Comparison of ENCODE assay signal across 31 cellular contexts in the genomic region with DNA sequence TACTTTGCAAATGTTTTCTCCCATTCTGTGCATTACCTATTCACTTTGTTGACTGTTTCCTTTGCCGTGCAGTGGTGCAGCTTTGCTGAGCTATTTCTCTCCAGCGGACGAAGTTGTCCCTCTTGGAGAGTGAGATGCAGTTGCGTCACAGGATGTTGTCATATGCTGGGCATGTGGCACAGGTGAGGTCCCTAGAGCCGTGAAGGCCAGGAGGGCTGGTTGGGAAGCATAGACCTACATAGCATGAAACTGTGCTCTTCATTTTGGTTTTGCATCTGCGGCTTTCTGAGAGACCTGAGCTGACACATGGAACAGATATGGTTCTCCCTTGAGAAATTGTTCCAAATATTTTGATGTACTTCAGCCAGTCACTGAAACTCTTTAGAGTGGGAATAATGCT.
"Had no signal": no experiment of that assay in that cellular context is flagged by ENCODE, and none has a peak within 500 bp of the region (broad histone marks: within the 10 kb centered on the region; RNA-seq: fewer than 3 reads in every experiment).

No MANE protein-coding gene starts in this region.

- H3K9me3 Mint-ChIP-seq: natural killer cell treated with Interleukin-12 subunit alpha and Interleukin-12 subunit beta and Interleukin-15 and Interleukin-18, amount 100 ng/mL, for 72 hours; stimulated activated effector memory CD8-positive, alpha-beta T cell treated with anti-CD3 and anti-CD28 coated beads, Interleukin-12 subunit alpha, Interleukin-12 subunit beta, amount 100 ng/mL, for 72 hours; type B pancreatic cell had no signal

- H3K4me3 ChIP-seq: ovary, psoas muscle, right lobe of liver, sigmoid colon, stomach, thoracic aorta, thyroid gland, tibial nerve, upper lobe of right lung, uterus had no signal

- H3K4me3 Mint-ChIP-seq: naive B cell; naive thymus-derived CD8-positive, alpha-beta T cell; natural killer cell treated with Interleukin-12 subunit alpha and Interleukin-12 subunit beta and Interleukin-15 and Interleukin-18, amount 100 ng/mL, for 72 hours; nephron progenitor cell; neural crest cell; stimulated activated effector memory CD8-positive, alpha-beta T cell treated with anti-CD3 and anti-CD28 coated beads, Interleukin-12 subunit alpha, Interleukin-12 subunit beta, amount 100 ng/mL, for 72 hours; stimulated activated naive B cell treated with anti-CD40 and anti-IgM and Interleukin-4, amounts not matched to agents 10 μg/mL and 1 μg/mL and 100 μg/mL, for 72 hours; stimulated activated naive CD8-positive, alpha-beta T cell treated with anti-CD3 and anti-CD28 coated beads, Interleukin-15, Interleukin-2, amounts not matched to agents 100 ng/mL and 50 ng/mL, for 24 hours; type B pancreatic cell had no signal

- H3K27ac ChIP-seq: neutrophil, ovary, parathyroid adenoma, psoas muscle, right lobe of liver, sigmoid colon, stomach, thoracic aorta, thyroid gland, tibial nerve, upper lobe of right lung, uterus had no signal

- H3K27me3 Mint-ChIP-seq: progenitor cell of endocrine pancreas; stimulated activated naive B cell treated with anti-CD40 and anti-IgM and Interleukin-4, amounts not matched to agents 10 μg/mL and 1 μg/mL and 100 μg/mL, for 72 hours; type B pancreatic cell had no signal

- DNase-seq: naive B cell; naive thymus-derived CD8-positive, alpha-beta T cell; nephron progenitor cell; nucleus accumbens; ovary; posterior cingulate gyrus; psoas muscle; right cardiac atrium; right lobe of liver; sigmoid colon; small intestine; stimulated activated CD4-positive, alpha-beta T cell treated with anti-CD3 and anti-CD28 coated beads, Interleukin-15, amount 100 ng/mL, for 24 hours; stimulated activated CD4-positive, alpha-beta T cell treated with anti-CD3 and anti-CD28 coated beads, Interleukin-2, amount 100 ng/mL, for 24 hours; stimulated activated CD4-positive, alpha-beta T cell treated with anti-CD3 and anti-CD28 coated beads, Interleukin-2, amount 100 ng/mL, for 48 hours; stimulated activated CD4-positive, alpha-beta T cell treated with anti-CD3 and anti-CD28 coated beads, Interleukin-4, amount 100 ng/mL, for 24 hours; stimulated activated naive B cell treated with anti-CD40 and anti-IgM and Interleukin-4, amounts not matched to agents 10 μg/mL and 1 μg/mL and 100 μg/mL, for 72 hours; stimulated activated naive CD4-positive, alpha-beta T cell treated with Interleukin-2 at 50 U/mL for 16 hours; stomach; thyroid gland; upper lobe of right lung; uterus had no signal

- H3K27ac Mint-ChIP-seq: naive B cell; naive thymus-derived CD8-positive, alpha-beta T cell; natural killer cell treated with Interleukin-12 subunit alpha and Interleukin-12 subunit beta and Interleukin-15 and Interleukin-18, amount 100 ng/mL, for 72 hours; nephron progenitor cell; progenitor cell of endocrine pancreas; stimulated activated effector memory CD8-positive, alpha-beta T cell treated with anti-CD3 and anti-CD28 coated beads, Interleukin-12 subunit alpha, Interleukin-12 subunit beta, amount 100 ng/mL, for 72 hours; stimulated activated naive B cell treated with anti-CD40 and anti-IgM and Interleukin-4, amounts not matched to agents 10 μg/mL and 1 μg/mL and 100 μg/mL, for 72 hours; stimulated activated naive CD8-positive, alpha-beta T cell treated with anti-CD3 and anti-CD28 coated beads, Interleukin-15, Interleukin-2, amounts not matched to agents 100 ng/mL and 50 ng/mL, for 24 hours; type B pancreatic cell had no signal

- H3K4me1 Mint-ChIP-seq: naive B cell; neural crest cell; stimulated activated effector memory CD8-positive, alpha-beta T cell treated with anti-CD3 and anti-CD28 coated beads, Interleukin-12 subunit alpha, Interleukin-12 subunit beta, amount 100 ng/mL, for 72 hours; stimulated activated naive B cell treated with anti-CD40 and anti-IgM and Interleukin-4, amounts not matched to agents 10 μg/mL and 1 μg/mL and 100 μg/mL, for 72 hours had no signal

- H3K4me1 ChIP-seq: psoas muscle, right lobe of liver, sigmoid colon, stomach, tibial nerve, upper lobe of right lung, uterus had no signal

- H3K36me3 ChIP-seq: neutrophil, ovary, right lobe of liver, sigmoid colon, stomach, thoracic aorta, thyroid gland, upper lobe of right lung, uterus had no signal

- ATAC-seq: naive thymus-derived CD8-positive, alpha-beta T cell; natural killer cell treated with Interleukin-12 subunit alpha and Interleukin-12 subunit beta and Interleukin-15 and Interleukin-18, amount 100 ng/mL, for 72 hours; psoas muscle; right cardiac atrium; right lobe of liver; stimulated activated effector memory CD8-positive, alpha-beta T cell treated with anti-CD3 and anti-CD28 coated beads, Interleukin-12 subunit alpha, Interleukin-12 subunit beta, amount 100 ng/mL, for 72 hours; stimulated activated naive B cell treated with anti-CD40 and anti-IgM and Interleukin-4, amounts not matched to agents 10 μg/mL and 1 μg/mL and 100 μg/mL, for 72 hours; upper lobe of right lung had no signal

- H3K36me3 Mint-ChIP-seq: natural killer cell treated with Interleukin-12 subunit alpha and Interleukin-12 subunit beta and Interleukin-15 and Interleukin-18, amount 100 ng/mL, for 72 hours; stimulated activated effector memory CD8-positive, alpha-beta T cell treated with anti-CD3 and anti-CD28 coated beads, Interleukin-12 subunit alpha, Interleukin-12 subunit beta, amount 100 ng/mL, for 72 hours; stimulated activated naive B cell treated with anti-CD40 and anti-IgM and Interleukin-4, amounts not matched to agents 10 μg/mL and 1 μg/mL and 100 μg/mL, for 72 hours; type B pancreatic cell had no signal

- H3K27me3 ChIP-seq: ovary, right lobe of liver, sigmoid colon, stomach, thyroid gland, tibial nerve, upper lobe of right lung, uterus had no signal

- H3K9me3 ChIP-seq: neutrophil, ovary, right lobe of liver, thoracic aorta, thyroid gland, upper lobe of right lung, uterus had no signal
